Comparison of ENCODE assay signal across 20 cellular contexts in genomic region chr3:189108735-189109134, GRCh38.
"Had no signal": no experiment of that assay in that cellular context is flagged by ENCODE, and none has a peak within 500 bp of the region (broad histone marks: within the 10 kb centered on the region; RNA-seq: fewer than 3 reads in every experiment).

No MANE protein-coding gene starts in this region.

- ATAC-seq: gastrocnemius medialis; heart left ventricle; natural killer cell; stimulated activated naive CD8-positive, alpha-beta T cell treated with anti-CD3 and anti-CD28 coated beads, Interleukin-15, Interleukin-2, amounts not matched to agents 100 U/mL and 50 U/mL, for 24 hours had no signal

- H3K4me3 Mint-ChIP-seq: natural killer cell had no signal

- H3K36me3 ChIP-seq: breast epithelium, gastrocnemius medialis, heart left ventricle, transverse colon had no signal

- H3K27ac ChIP-seq: breast epithelium, coronary artery, gastrocnemius medialis, heart left ventricle, parathyroid adenoma, transverse colon had no signal

- H3K27me3 ChIP-seq: breast epithelium, gastrocnemius medialis, heart left ventricle, transverse colon had no signal

- H3K9me3 ChIP-seq: breast epithelium, gastrocnemius medialis, transverse colon had no signal

- H3K9me3 Mint-ChIP-seq: natural killer cell had no signal

- FAIRE-seq: astrocyte had no signal

- H3K4me3 ChIP-seq: breast epithelium, coronary artery, gastrocnemius medialis, heart left ventricle, transverse colon had no signal

- H3K4me1 Mint-ChIP-seq: natural killer cell had no signal

- H3K36me3 Mint-ChIP-seq: natural killer cell had no signal

- H3K27ac Mint-ChIP-seq: natural killer cell had no signal

- DNase-seq: activated CD4-positive, alpha-beta T cell treated with anti-CD3 and anti-CD28 coated beads, Interleukin-2, amount 50 U/mL, for 1 hour; activated CD4-positive, CD25-positive, alpha-beta regulatory T cell treated with anti-CD3 and anti-CD28 coated beads, Interleukin-2, amount 50 U/mL, for 72 hours; activated CD8-positive, alpha-beta memory T cell treated with anti-CD3 and anti-CD28 coated beads for 24 hours; activated CD8-positive, alpha-beta memory T cell treated with anti-CD3 and anti-CD28 coated beads, Interleukin-2, amount 50 U/mL, for 48 hours; activated effector memory CD4-positive, alpha-beta T cell treated with anti-CD3 and anti-CD28 coated beads, Interleukin-2, amount 50 U/mL, for 16 hours; activated naive CD4-positive, alpha-beta T cell treated with anti-CD3 and anti-CD28 coated beads, Interleukin-2, amount 50 U/mL, for 16 hours; activated T-cell treated with anti-CD3 and anti-CD28 coated beads, Interleukin-2, amount 50 U/mL, for 48 hours; erythroblast; gastrocnemius medialis; heart left ventricle; kidney glomerular epithelial cell; mesenchymal stem cell; natural killer cell; stimulated activated naive CD8-positive, alpha-beta T cell treated with anti-CD3 and anti-CD28 coated beads, Interleukin-15, Interleukin-2, amounts not matched to agents 100 U/mL and 50 U/mL, for 24 hours; T1000; transverse colon had no signal

- H3K4me1 ChIP-seq: breast epithelium, gastrocnemius medialis, heart left ventricle, parathyroid adenoma, transverse colon had no signal
